29 cellular contexts compared by ENCODE assay signal in the genomic region with DNA sequence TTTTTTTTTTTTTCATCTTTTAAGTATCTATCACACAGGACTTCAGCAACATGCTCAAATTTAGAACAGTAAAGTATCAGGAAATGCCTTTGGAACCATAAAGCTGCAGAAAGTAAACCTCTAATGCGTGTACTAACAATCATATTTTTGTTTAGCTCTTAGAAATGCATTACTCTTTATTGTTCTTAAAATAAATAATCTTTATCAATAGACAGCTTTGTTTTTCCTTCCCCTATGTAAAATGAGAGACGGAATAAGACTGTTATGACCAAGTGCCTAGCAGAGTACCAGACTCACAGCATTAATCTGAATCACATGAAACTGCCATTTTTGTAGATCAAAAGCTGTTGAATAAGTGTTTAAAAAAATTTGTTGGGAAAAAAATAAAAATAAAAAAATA. TPM values are rescaled to one million over a fixed set of nuclear protein-coding genes. Genes with fewer than 3 reads are reported as not detected.
"Had no signal": no experiment of that assay in that cellular context is flagged by ENCODE, and none has a peak within 500 bp of the region (broad histone marks: within the 10 kb centered on the region; RNA-seq: fewer than 3 reads in every experiment).

No MANE protein-coding gene starts in this region.

- DNase-seq: activated effector memory CD4-positive, alpha-beta T cell treated with anti-CD3 and anti-CD28 coated beads, Interleukin-2, amount 50 U/mL, for 16 hours; activated effector memory CD4-positive, alpha-beta T cell treated with Interleukin-2 at 50 U/mL for 16 hours; activated gamma-delta T cell; activated gamma-delta T cell treated with Interleukin-2 at 50 U/mL for 16 hours; activated naive CD4-positive, alpha-beta T cell; activated naive CD4-positive, alpha-beta T cell treated with anti-CD3 and anti-CD28 coated beads for 36 hours; activated naive CD4-positive, alpha-beta T cell treated with anti-CD3 and anti-CD28 coated beads, Interleukin-2, amount 10 ng/mL, durations not matched to agents 7 days and 5 days; activated naive CD4-positive, alpha-beta T cell treated with anti-CD3 and anti-CD28 coated beads, Interleukin-2, amount 50 U/mL, for 16 hours; activated naive CD4-positive, alpha-beta T cell treated with Interleukin-2 at 50 U/mL for 16 hours; activated naive CD8-positive, alpha-beta T cell treated with anti-CD3 and anti-CD28 coated beads for 36 hours; activated naive CD8-positive, alpha-beta T cell treated with anti-CD3 and anti-CD28 coated beads, Interleukin-2, amount 10 ng/mL, durations not matched to agents 7 days and 5 days; activated naive CD8-positive, alpha-beta T cell treated with anti-CD3 and anti-CD28 coated beads, Interleukin-2, amount 50 U/mL, for 24 hours; activated T-cell treated with anti-CD3 and anti-CD28 coated beads, Interleukin-2, amount 50 U/mL, for 4 hours; activated T-cell treated with anti-CD3 and anti-CD28 coated beads, Interleukin-2, amount 50 U/mL, for 48 hours; activated T-cell treated with anti-CD3 and anti-CD28 coated beads, Interleukin-2, amount 50 U/mL, for 72 hours; adrenal gland; amniotic stem cell; amygdala; anterior cingulate cortex; aorta; body of pancreas; brain microvascular endothelial cell; caudate nucleus; central memory CD4-positive, alpha-beta T cell; cerebellar nuclear complex had no signal

- ATAC-seq: activated naive CD4-positive, alpha-beta T cell treated with anti-CD3 and anti-CD28 coated beads, Interleukin-2, amount 50 U/mL, for 72 hours; activated naive CD8-positive, alpha-beta T cell treated with anti-CD3 and anti-CD28 coated beads, Interleukin-2, amount 50 U/mL, for 24 hours; activated T-cell treated with anti-CD3 and anti-CD28 coated beads, Interleukin-2, amount 50 U/mL, for 4 hours; activated T-cell treated with anti-CD3 and anti-CD28 coated beads, Interleukin-2, amount 50 U/mL, for 72 hours; activated T-helper 17 cell treated with anti-CD3 and anti-CD28 coated beads, Interleukin-2, amount 50 U/mL, for 72 hours; body of pancreas had no signal

RNA-seq across cellular contexts. Expression of a gene that starts 50.5 kb away (rescaled TPM):
- total RNA-seq: activated naive CD4-positive, alpha-beta T cell treated with anti-CD3 and anti-CD28 coated beads for 36 hours; activated naive CD4-positive, alpha-beta T cell treated with anti-CD3 and anti-CD28 coated beads, Interleukin-2, amount 50 U/mL, for 72 hours; activated T-helper 1 cell treated with anti-CD3 and anti-CD28 coated beads, Interleukin-12 subunit alpha, Interleukin-12 subunit beta, Interleukin-2, Interleukin-4 antibody, amounts not matched to agents 30 ng/mL and 10 ng/mL and 1 ng/mL, durations not matched to agents 14 hours and 24 hours and 36 hours; activated T-helper 2 cell treated with anti-CD3 and anti-CD28 coated beads, Interferon-gamma antibody, Interleukin-2, Interleukin-4, amounts not matched to agents 10 μg/mL and 5 μg/mL and 100 μg/mL, durations not matched to agents 14 hours and 24 hours and 36 hours had no signal
